1 cellular context compared by ENCODE assay signal in genomic region chr3:116473602-116474001, GRCh38.
A peak's percentile ranks its signal among the peaks of the same experiment; 100 is the strongest.
TF ChIP-seq lines count a peak whose summit lies in the region.

No MANE protein-coding gene starts in this region.

TF ChIP-seq in SK-N-SH, 30 proteins besides CTCF, POLR2A, EP300 and RAD21 (continued from another document):
- no peak for TF ChIP-seq REST (IDR thresholded peaks at IDR 0.05; ENCODE audit: low read depth, low read length)
- peak; percentile 75 for TF ChIP-seq JUND (IDR thresholded peaks at IDR 0.05)
- TF ChIP-seq PBX3 (IDR thresholded peaks at IDR 0.05), result peak; percentile 58; the same call in 1 of the 2 replicates
- TF ChIP-seq FOXJ3 (CRISPR knock-in tag; IDR thresholded peaks at IDR 0.05), result no peak
- peak; percentile 71; the same call in 1 of the 2 replicates for TF ChIP-seq FOSL2 (IDR thresholded peaks at IDR 0.05; ENCODE audit: borderline replicate concordance, low read depth)
- no peak for TF ChIP-seq ELF1 (IDR thresholded peaks at IDR 0.05)
- no peak for TF ChIP-seq NRF1 (IDR thresholded peaks at IDR 0.05; ENCODE audit: low read depth, low read length)
- no peak for TF ChIP-seq GABPA (IDR thresholded peaks at IDR 0.05; ENCODE audit: low read depth)
- no peak for TF ChIP-seq MEF2A (IDR thresholded peaks at IDR 0.05; ENCODE audit: borderline replicate concordance, low read depth)
- TF ChIP-seq, protein P1, sequence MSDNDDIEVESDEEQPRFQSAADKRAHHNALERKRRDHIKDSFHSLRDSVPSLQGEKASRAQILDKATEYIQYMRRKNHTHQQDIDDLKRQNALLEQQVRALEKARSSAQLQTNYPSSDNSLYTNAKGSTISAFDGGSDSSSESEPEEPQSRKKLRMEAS (IDR thresholded peaks at IDR 0.05; ENCODE audit: low read depth), result no peak
- TF ChIP-seq SIN3A (IDR thresholded peaks at IDR 0.05; ENCODE audit: borderline replicate concordance, low read depth, low read length), result no peak
- TF ChIP-seq ZBTB33 (IDR thresholded peaks at IDR 0.05; ENCODE audit: borderline replicate concordance, low read depth), result no peak
- no peak for TF ChIP-seq YY1 (IDR thresholded peaks at IDR 0.05; ENCODE audit: low read depth)
- TF ChIP-seq NFIC (IDR thresholded peaks at IDR 0.05; ENCODE audit: borderline replicate concordance), result no peak
- no peak for TF ChIP-seq TAF1 (IDR thresholded peaks at IDR 0.05; ENCODE audit: borderline replicate concordance, low read depth, low read length)
- TF ChIP-seq RCOR1 (IDR thresholded peaks at IDR 0.05; ENCODE audit: low read length), result no peak
- TF ChIP-seq MXI1 (IDR thresholded peaks at IDR 0.05; ENCODE audit: low read depth, low read length), result no peak
- TF ChIP-seq, protein P2, sequence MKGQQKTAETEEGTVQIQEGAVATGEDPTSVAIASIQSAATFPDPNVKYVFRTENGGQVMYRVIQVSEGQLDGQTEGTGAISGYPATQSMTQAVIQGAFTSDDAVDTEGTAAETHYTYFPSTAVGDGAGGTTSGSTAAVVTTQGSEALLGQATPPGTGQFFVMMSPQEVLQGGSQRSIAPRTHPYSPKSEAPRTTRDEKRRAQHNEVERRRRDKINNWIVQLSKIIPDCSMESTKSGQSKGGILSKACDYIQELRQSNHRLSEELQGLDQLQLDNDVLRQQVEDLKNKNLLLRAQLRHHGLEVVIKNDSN (IDR thresholded peaks at IDR 0.05; ENCODE audit: borderline replicate concordance, low read depth), result no peak
- no peak for TF ChIP-seq IRF3 (IDR thresholded peaks at IDR 0.05; ENCODE audit: low read depth, low read length)
- TF ChIP-seq POLR2AphosphoS5 (IDR thresholded peaks at IDR 0.05; ENCODE audit: low read depth, low read length), result no peak
- no peak for TF ChIP-seq EZH2phosphoT487 (IDR thresholded peaks at IDR 0.05; ENCODE audit: borderline replicate concordance, low read depth)
- peak; percentile 54 for TF ChIP-seq TCF12 (IDR thresholded peaks at IDR 0.05)
